Comparison of ENCODE assay signal across 10 cellular contexts in genomic region chr14:104682107-104682593, GRCh38. TPM values are rescaled to one million over a fixed set of nuclear protein-coding genes. Genes with fewer than 3 reads are reported as not detected.
A peak's percentile ranks its signal among the peaks of the same experiment; 100 is the strongest.
DNase-seq lines count a peak whose midpoint lies in the region; ATAC-seq, FAIRE-seq and TF ChIP-seq lines count a peak whose summit lies in the region.
"Had no signal": no experiment of that assay in that cellular context is flagged by ENCODE, and none has a peak within 500 bp of the region (broad histone marks: within the 10 kb centered on the region; RNA-seq: fewer than 3 reads in every experiment).

No MANE protein-coding gene starts in this region.

- no peak for TF ChIP-seq POLR2A in stomach (IDR thresholded peaks at IDR 0.05)

- H3K4me3 ChIP-seq in HFF-Myc (replicated peaks; ENCODE audit: low read depth, low read length) = peak overlapping the region; percentile 20; the same call in 1 of the 2 replicates
- H3K4me3 ChIP-seq in kidney (ENCODE audit: low read length in 2 of 2) = no peak overlapping the region
- H3K4me3 ChIP-seq in stomach = peak overlapping the region in 3 of 4 donors; percentile 16 to 27 (median 24)

- ATAC-seq in GM21447 (IDR thresholded peaks at IDR 0.05; ENCODE audit: unreplicated experiment) = no peak
- ATAC-seq in GM21825 (IDR thresholded peaks at IDR 0.05; ENCODE audit: unreplicated experiment) = no peak
- ATAC-seq in HG02885 (IDR thresholded peaks at IDR 0.05; ENCODE audit: poor library complexity, unreplicated experiment) = no peak
- no peak for ATAC-seq in activated naive CD4-positive, alpha-beta T cell treated with anti-CD3 and anti-CD28 coated beads, Interleukin-2, amount 50 U/mL, for 72 hours

- WGBS in stomach, 5 donors = 26 to 41% (median 36%) methylated on average over 12 of the region's 12 CpGs

- H3K9ac ChIP-seq in kidney (ENCODE audit: low read length in 2 of 2) = no peak overlapping the region

- DNase-seq in HFF-Myc (ENCODE audit: extremely low read depth, low read depth) (no peak), chondrocyte (ENCODE audit: low spot score) (no peak), kidney (peak; percentile 69), stomach (no peak)
- no peak for DNase-seq in activated naive CD4-positive, alpha-beta T cell treated with anti-CD3 and anti-CD28 coated beads, Interleukin-2, amount 50 U/mL, for 72 hours (ENCODE audit: low spot score in 2 of 2)
- DNase-seq: effector CD8-positive, alpha-beta T cell; NCI-H1436 treated with DMSO at 0.1 percent for 48 hours had no signal

- H3K27me3 Mint-ChIP-seq in chondrocyte (ENCODE audit: low read depth) = no peaks in the 10 kb centered on the region

- H3K9me3 ChIP-seq in kidney (ENCODE audit: control insufficient read depth in 1 of 2, low read length in 2 of 2) (no peaks in the 10 kb centered on the region), stomach (no peaks in the 10 kb centered on the region)

- H3K36me3 Mint-ChIP-seq in chondrocyte (ENCODE audit: low read depth) = no peaks in the 10 kb centered on the region
- H3K36me3 Mint-ChIP-seq in activated naive CD4-positive, alpha-beta T cell treated with anti-CD3 and anti-CD28 coated beads, Interleukin-2, amount 50 U/mL, for 72 hours = no peaks in the 10 kb centered on the region

- no peak for TF ChIP-seq EP300 in stomach (IDR thresholded peaks at IDR 0.05)

- H3K4me1 Mint-ChIP-seq in chondrocyte (ENCODE audit: low read depth) = peaks cover 57% of the 10 kb centered on the region

- H3K4me3 Mint-ChIP-seq in chondrocyte (ENCODE audit: unreplicated experiment) = peak overlapping the region; percentile 71

- peak overlapping the region; percentile 99 for H3K27ac Mint-ChIP-seq in chondrocyte (ENCODE audit: unreplicated experiment)
- H3K27ac Mint-ChIP-seq in activated naive CD4-positive, alpha-beta T cell treated with anti-CD3 and anti-CD28 coated beads, Interleukin-2, amount 50 U/mL, for 72 hours = no peak overlapping the region

- no peaks in the 10 kb centered on the region for H3K9me3 Mint-ChIP-seq in chondrocyte (ENCODE audit: low read depth)
- no peaks in the 10 kb centered on the region for H3K9me3 Mint-ChIP-seq in activated naive CD4-positive, alpha-beta T cell treated with anti-CD3 and anti-CD28 coated beads, Interleukin-2, amount 50 U/mL, for 72 hours

- no peaks in the 10 kb centered on the region for H3K36me3 ChIP-seq in kidney (ENCODE audit: control insufficient read depth in 1 of 2, insufficient read depth in 2 of 2, low read length in 2 of 2)
- no peaks in the 10 kb centered on the region for H3K36me3 ChIP-seq in stomach

- H3K4me1 ChIP-seq in kidney (ENCODE audit: control insufficient read depth in 1 of 2, insufficient read depth in 1 of 2, low read depth in 1 of 2, low read length in 2 of 2) = peaks cover 18 to 35% of the 10 kb centered on the region in 2 donors
- H3K4me1 ChIP-seq in stomach = peaks cover 63 to 68% (median 66%) of the 10 kb centered on the region in 4 donors

- intact Hi-C loops in kidney (cut with DNase I) (no loop called here), stomach (cut with DNase I; ENCODE audit: low total_unique reads) (no loop called here)

- H3K27ac ChIP-seq in kidney (ENCODE audit: low read depth in 2 of 2, low read length in 2 of 2) = peak overlapping the region in 1 of 2 donors; percentile 3
- H3K27ac ChIP-seq in stomach = peak overlapping the region; percentile 89 to 95 (median 93)

- H3K27me3 ChIP-seq in stomach = no peaks in the 10 kb centered on the region

- FAIRE-seq in kidney (lab: Jason Lieb, UNC) = no peak

- no peak for TF ChIP-seq CTCF in HFF-Myc (IDR thresholded peaks at IDR 0.05; ENCODE audit: low read depth, low read length, missing control alignments)
- no peak for TF ChIP-seq CTCF in chondrocyte (IDR thresholded peaks at IDR 0.05)
- no peak for TF ChIP-seq CTCF in kidney (IDR thresholded peaks at IDR 0.05; ENCODE audit: borderline replicate concordance, extremely low read depth, insufficient read depth)
- TF ChIP-seq CTCF in stomach (IDR thresholded peaks at IDR 0.05) = no peak

RNA-seq across cellular contexts. Expression of gene INF2, which starts 7.3 kb away (rescaled TPM):
- 117 to 152 TPM (median 121 TPM) in 3 replicates for total RNA-seq in chondrocyte
- total RNA-seq in kidney = 82.7 TPM
- 58.5 TPM for polyA plus RNA-seq in kidney (ENCODE audit: insufficient read depth, low read depth, low replicate concordance)
- 100 to 1,000 TPM in 4 of 5 donors, 10 to 100 TPM in 1; 45.9 to 385 (median 184) TPM for total RNA-seq in stomach
- 100 to 1,000 TPM in 1 of 3 donors, 10 to 100 TPM in 2; 74.7 to 113 (median 90.3) TPM for polyA plus RNA-seq in stomach
- 10 to 100 TPM; 48.6 to 82.7 TPM for total RNA-seq in activated naive CD4-positive, alpha-beta T cell treated with anti-CD3 and anti-CD28 coated beads, Interleukin-2, amount 50 U/mL, for 72 hours

RNA-seq across cellular contexts. Expression of gene ADSS1, which starts 41.9 kb away (rescaled TPM):
- total RNA-seq in chondrocyte (7.1 to 9.9 TPM (median 7.9 TPM) in 3 replicates), kidney (7.5 TPM), stomach (10 to 100 TPM in 1 of 5 donors, 1 to 10 TPM in 3, not detected in 1; 7.0 to 59.4 (median 7.6) TPM)
- polyA plus RNA-seq in kidney (ENCODE audit: insufficient read depth, low read depth, low replicate concordance) (16.5 TPM), stomach (10 to 100 TPM; 12.3 to 16.7 (median 14.5) TPM)
- 1 to 10 TPM; 2.7 to 7.3 TPM for total RNA-seq in activated naive CD4-positive, alpha-beta T cell treated with anti-CD3 and anti-CD28 coated beads, Interleukin-2, amount 50 U/mL, for 72 hours

Comparison
In these comparisons a context has a peak if more than half of its experiments do, and no peak if none do; other contexts are left out.
1. H3K4me3 ChIP-seq: peak in HFF-Myc (single experiment) and stomach (3 of 4); none in kidney (0 of 2).